ENCODE assay signal across 30 cellular contexts in the genomic region with DNA sequence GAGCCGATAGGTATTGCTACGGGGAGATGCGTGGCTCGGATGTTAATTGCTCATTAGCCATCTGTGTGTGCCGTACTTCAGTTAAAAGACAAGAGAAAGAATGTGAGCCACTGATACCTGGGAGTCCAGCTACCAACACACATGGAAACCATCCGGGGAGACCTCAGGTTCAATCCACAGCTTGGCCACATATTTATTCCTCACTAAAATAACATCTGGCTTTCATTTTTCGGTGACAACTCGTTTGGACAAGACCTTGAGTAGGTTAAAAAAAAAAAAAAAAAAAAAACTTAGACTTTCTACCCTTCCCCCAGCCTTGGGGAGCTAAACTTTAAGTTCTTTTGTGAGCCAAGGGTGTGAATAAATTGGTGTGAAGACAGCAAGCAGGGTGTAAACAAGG.
"Had no signal": no experiment of that assay in that cellular context is flagged by ENCODE, and none has a peak within 500 bp of the region (broad histone marks: within the 10 kb centered on the region; RNA-seq: fewer than 3 reads in every experiment).

No MANE protein-coding gene starts in this region.

- H3K4me3 ChIP-seq: left lung, lower lobe of right lung, neural progenitor cell, skin epidermis, suprapubic skin, thoracic aorta, tibial artery, vagina had no signal

- H3K27ac ChIP-seq: left lung, lower lobe of right lung, neural progenitor cell, neutrophil, skin epidermis, suprapubic skin, thoracic aorta, tibial artery, vagina had no signal

- H3K36me3 Mint-ChIP-seq: immature natural killer cell, naive B cell, natural killer cell, neural progenitor cell had no signal

- ATAC-seq: left colon, left lung, lower lobe of right lung, natural killer cell, right cardiac atrium, sciatic nerve had no signal

- H3K36me3 ChIP-seq: left lung, lower lobe of right lung, neural progenitor cell, neutrophil, suprapubic skin, thoracic aorta, tibial artery, vagina had no signal

- H3K4me3 Mint-ChIP-seq: immature natural killer cell; mesothelial cell of epicardium; naive B cell; natural killer cell; nephron progenitor cell; neural progenitor cell; stimulated activated naive CD8-positive, alpha-beta T cell treated with anti-CD3 and anti-CD28 coated beads, Interleukin-15, Interleukin-2, amounts not matched to agents 100 ng/mL and 50 ng/mL, for 24 hours had no signal

- H3K4me1 ChIP-seq: left lung, lower lobe of right lung, neural progenitor cell had no signal

- H3K9ac ChIP-seq: neural progenitor cell had no signal

- H3K4me1 Mint-ChIP-seq: immature natural killer cell, naive B cell, natural killer cell had no signal

- H3K9me3 Mint-ChIP-seq: mesothelial cell of epicardium; natural killer cell; neural progenitor cell; stimulated activated naive CD8-positive, alpha-beta T cell treated with anti-CD3 and anti-CD28 coated beads, Interleukin-15, Interleukin-2, amounts not matched to agents 100 ng/mL and 50 ng/mL, for 24 hours had no signal

- H3K27me3 Mint-ChIP-seq: stimulated activated naive CD8-positive, alpha-beta T cell treated with anti-CD3 and anti-CD28 coated beads, Interleukin-15, Interleukin-2, amounts not matched to agents 100 ng/mL and 50 ng/mL, for 24 hours had no signal

- H3K27ac Mint-ChIP-seq: immature natural killer cell; mesothelial cell of epicardium; naive B cell; natural killer cell; nephron progenitor cell; neural progenitor cell; progenitor cell of endocrine pancreas; stimulated activated naive CD8-positive, alpha-beta T cell treated with anti-CD3 and anti-CD28 coated beads, Interleukin-15, Interleukin-2, amounts not matched to agents 100 ng/mL and 50 ng/mL, for 24 hours had no signal

- H3K27me3 ChIP-seq: left lung, neutrophil, suprapubic skin, tibial artery, vagina had no signal

- H2AFZ ChIP-seq: neural progenitor cell had no signal

- H3K4me2 ChIP-seq: neural progenitor cell had no signal

- H3K9me3 ChIP-seq: left lung, lower lobe of right lung, neutrophil, suprapubic skin, thoracic aorta, tibial artery, vagina had no signal

- DNase-seq: hypothalamus; immature natural killer cell; kidney; left colon; left lung; lower lobe of right lung; mammary epithelial cell; mesenchymal stem cell; naive B cell; natural killer cell; nephron progenitor cell; occipital lobe; retina; right cardiac atrium; stimulated activated CD4-positive, alpha-beta T cell treated with anti-CD3 and anti-CD28 coated beads, Interleukin-12 subunit alpha, Interleukin-12 subunit beta, amount 100 ng/mL, for 4 hours; stimulated activated CD4-positive, alpha-beta T cell treated with anti-CD3 and anti-CD28 coated beads, Interleukin-15, amount 100 ng/mL, for 24 hours; stimulated activated CD4-positive, alpha-beta T cell treated with anti-CD3 and anti-CD28 coated beads, Interleukin-2, amount 100 ng/mL, for 24 hours; stimulated activated CD4-positive, alpha-beta T cell treated with anti-CD3 and anti-CD28 coated beads, Interleukin-4, amount 100 ng/mL, for 1 hour; stimulated activated naive CD4-positive, alpha-beta T cell; tibial artery had no signal
